In genomic region chr2:127517465-127517864, GRCh38 we compare ENCODE assay signal across 23 cellular contexts. TPM values are rescaled to one million over a fixed set of nuclear protein-coding genes. Genes with fewer than 3 reads are reported as not detected.
DNase-seq lines count a peak whose midpoint lies in the region; ATAC-seq, FAIRE-seq and TF ChIP-seq lines count a peak whose summit lies in the region.
"Had no signal": no experiment of that assay in that cellular context is flagged by ENCODE, and none has a peak within 500 bp of the region (broad histone marks: within the 10 kb centered on the region; RNA-seq: fewer than 3 reads in every experiment).

No MANE protein-coding gene starts in this region.

- H3K4me3 Mint-ChIP-seq in activated naive CD4-positive, alpha-beta T cell treated with anti-CD3 and anti-CD28 coated beads, Interleukin-2, amount 50 U/mL, for 24 hours, result no peak overlapping the region
- H3K4me3 Mint-ChIP-seq: HFFc6 had no signal

- FAIRE-seq in HTR-8/SVneo (lab: Jason Lieb, UNC), result no peak
- FAIRE-seq in urothelium cell line (lab: Jason Lieb, UNC), result no peak
- FAIRE-seq: GM12878, GM18507, H1 had no signal

- ATAC-seq in GM21526 (IDR thresholded peaks at IDR 0.05; ENCODE audit: low FRiP score, unreplicated experiment), result no peak
- ATAC-seq: GM12878 had no signal

- peaks cover 10 to 38% (median 16%) of the 10 kb centered on the region in 4 donors for H3K36me3 ChIP-seq in esophagus muscularis mucosa
- H3K36me3 ChIP-seq in osteoblast (ENCODE audit: insufficient read depth, low read length), result peaks cover 42% of the 10 kb centered on the region

- H3K4me3 ChIP-seq in esophagus muscularis mucosa (no peak overlapping the region), osteoblast (ENCODE audit: insufficient read depth, low read length) (no peak overlapping the region)
- H3K4me3 ChIP-seq: BLaER1 treated with 17β-estradiol and CSF1 and Interleukin-3, amounts not matched to agents 10 nM and 100 nM; GM12878; PC-9; SJCRH30 had no signal

- no peaks in the 10 kb centered on the region for H3K27me3 Mint-ChIP-seq in activated naive CD4-positive, alpha-beta T cell treated with anti-CD3 and anti-CD28 coated beads, Interleukin-2, amount 50 U/mL, for 24 hours

- no peak for DNase-seq in activated naive CD4-positive, alpha-beta T cell treated with Interleukin-2 at 50 U/mL for 16 hours
- no peak for DNase-seq in esophagus muscularis mucosa (ENCODE audit: extremely low spot score)
- DNase-seq in osteoblast (ENCODE audit: insufficient read length, low spot score, missing footprints), result no peak
- no peak for DNase-seq in HTR-8/SVneo (ENCODE audit: insufficient read length, low spot score)
- DNase-seq in activated gamma-delta T cell treated with Interleukin-2 at 50 U/mL for 16 hours, result no peak
- no peak for DNase-seq in urothelium cell line (ENCODE audit: low spot score)
- DNase-seq: DMS 273 treated with DMSO at 0.1 percent for 48 hours, GDM1, HFFc6, KG1, NCI-H1092, NCI-H146, NCI-H2081, NCI-H510A, NCI-H82, PC-9, SJCRH30 had no signal

- TF ChIP-seq POLR2A in esophagus muscularis mucosa (IDR thresholded peaks at IDR 0.05; ENCODE audit: low read depth), result no peak

- no peaks in the 10 kb centered on the region for H3K9me3 ChIP-seq in esophagus muscularis mucosa
- H3K9me3 ChIP-seq in osteoblast (ENCODE audit: low read depth, low read length), result no peaks in the 10 kb centered on the region
- H3K9me3 ChIP-seq: SJCRH30 had no signal

- H3K27ac ChIP-seq in esophagus muscularis mucosa (replicated peaks in 1 of 4) (peak overlapping the region; percentile 79 to 84 (median 80)), osteoblast (ENCODE audit: low read depth, low read length) (peak overlapping the region; percentile 99)
- H3K27ac ChIP-seq: BLaER1 treated with 17β-estradiol and CSF1 and Interleukin-3, amounts not matched to agents 10 nM and 100 nM; PC-9; SJCRH30 had no signal

- H4K20me1 ChIP-seq in osteoblast (ENCODE audit: insufficient read depth, low read length), result peaks cover 5% of the 10 kb centered on the region

- no peak for TF ChIP-seq EP300 in esophagus muscularis mucosa (IDR thresholded peaks at IDR 0.05)

- peaks cover 38 to 49% (median 45%) of the 10 kb centered on the region in 4 donors for H3K4me1 ChIP-seq in esophagus muscularis mucosa
- peaks cover 35% of the 10 kb centered on the region for H3K4me1 ChIP-seq in osteoblast (ENCODE audit: insufficient read depth, low read length)
- H3K4me1 ChIP-seq: SJCRH30 had no signal

- H3K27ac Mint-ChIP-seq in activated naive CD4-positive, alpha-beta T cell treated with anti-CD3 and anti-CD28 coated beads, Interleukin-2, amount 50 U/mL, for 24 hours, result peak overlapping the region; percentile 38

- H3K79me2 ChIP-seq in osteoblast (ENCODE audit: insufficient read depth, low read length), result peaks cover 89% of the 10 kb centered on the region

- 91% methylated on average over 2 of the region's 2 CpGs for WGBS in esophagus muscularis mucosa

- intact Hi-C loops in esophagus muscularis mucosa (cut with DNase I), result loop anchor here (10.0 kb wide), 1 partner anchor 137 kb away; no protein-coding TSS in a partner anchor

- no peaks in the 10 kb centered on the region for H3K9me3 Mint-ChIP-seq in activated naive CD4-positive, alpha-beta T cell treated with anti-CD3 and anti-CD28 coated beads, Interleukin-2, amount 50 U/mL, for 24 hours
- H3K9me3 Mint-ChIP-seq: HFFc6 had no signal

- H3K36me3 Mint-ChIP-seq in activated naive CD4-positive, alpha-beta T cell treated with anti-CD3 and anti-CD28 coated beads, Interleukin-2, amount 50 U/mL, for 24 hours, result peaks cover 23% of the 10 kb centered on the region

- H3K4me2 ChIP-seq in osteoblast (ENCODE audit: insufficient read depth, low read length), result no peak overlapping the region
- H3K4me2 ChIP-seq: PC-9 had no signal

- peaks cover 79% of the 10 kb centered on the region for H3K4me1 Mint-ChIP-seq in activated naive CD4-positive, alpha-beta T cell treated with anti-CD3 and anti-CD28 coated beads, Interleukin-2, amount 50 U/mL, for 24 hours

- H2AFZ ChIP-seq in osteoblast (ENCODE audit: low read length), result no peak overlapping the region
- H2AFZ ChIP-seq: PC-9 had no signal

- TF ChIP-seq CTCF in esophagus muscularis mucosa (IDR thresholded peaks at IDR 0.05) (no peak), osteoblast (IDR thresholded peaks at IDR 0.05; ENCODE audit: extremely low read depth, low read depth, low read length) (no peak)

- H3K27me3 ChIP-seq in esophagus muscularis mucosa, result no peaks in the 10 kb centered on the region
- no peaks in the 10 kb centered on the region for H3K27me3 ChIP-seq in osteoblast (ENCODE audit: insufficient read depth, low read length)
- H3K27me3 ChIP-seq: BLaER1 treated with 17β-estradiol and CSF1 and Interleukin-3, amounts not matched to agents 10 nM and 100 nM; SJCRH30 had no signal

RNA-seq across cellular contexts. Expression of gene IWS1, which starts 8.8 kb away (rescaled TPM):
- total RNA-seq in esophagus muscularis mucosa, result 10 to 100 TPM; 32.6 to 38.1 (median 34.7) TPM
- 28.3 and 36.6 TPM in 2 replicates for total RNA-seq in osteoblast

RNA-seq across cellular contexts. Expression of gene MYO7B, which starts 18.0 kb away (rescaled TPM):
- total RNA-seq in esophagus muscularis mucosa, result under 1 TPM in 3 of 4 donors, not detected in 1; 0.19 to 0.98 (median 0.33) TPM
- total RNA-seq in osteoblast, result under 0.01 TPM in 2 replicates
- total RNA-seq: H1, PC-9 had no signal
